18 cellular contexts compared by ENCODE assay signal in the genomic region with DNA sequence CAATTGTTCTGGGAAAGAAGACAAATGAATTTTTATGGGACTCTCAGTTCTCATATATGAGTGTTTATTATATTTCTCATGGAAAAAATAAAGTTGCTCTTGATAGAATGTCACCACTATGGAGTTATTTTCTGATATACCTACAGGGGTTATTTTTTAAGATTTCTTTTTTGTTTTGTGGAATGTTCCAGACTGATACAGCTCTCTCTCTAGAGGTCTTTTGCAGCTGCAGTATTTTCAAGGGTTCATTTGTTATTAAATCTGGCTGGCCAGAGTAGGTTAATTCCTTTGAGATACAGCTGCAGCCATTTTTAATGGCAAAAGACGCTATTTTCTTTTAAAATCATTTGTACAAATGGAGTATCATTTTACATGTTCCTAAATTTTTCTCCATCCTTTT.
DNase-seq lines count a peak whose midpoint lies in the region; ATAC-seq and TF ChIP-seq lines count a peak whose summit lies in the region.
"Had no signal": no experiment of that assay in that cellular context is flagged by ENCODE, and none has a peak within 500 bp of the region (broad histone marks: within the 10 kb centered on the region; RNA-seq: fewer than 3 reads in every experiment).

No MANE protein-coding gene starts in this region.

- H3K4me3 ChIP-seq in right atrium auricular region (no peak overlapping the region), heart left ventricle (no peak overlapping the region)
- H3K4me3 ChIP-seq: BLaER1 had no signal

- no peak for DNase-seq in Right ventricle myocardium inferior (ENCODE audit: missing footprints)
- no peak for DNase-seq in right atrium auricular region (ENCODE audit: low spot score)
- no peak for DNase-seq in heart left ventricle
- DNase-seq in cardiac septum (ENCODE audit: low spot score), result no peak
- no peak for DNase-seq in left ventricle myocardium superior
- DNase-seq in C1 segment of cervical spinal cord (lab: John Stamatoyannopoulos, UW), result no peak
- no peak for DNase-seq in A172 (ENCODE audit: low spot score)
- DNase-seq: ACHN; BE2C; Caco-2; Calu3; CD4-positive, alpha-beta T cell; CD8-positive, alpha-beta T cell; DMS79 treated with DMSO at 0.1 percent for 48 hours; GF-D8 had no signal

- H3K36me3 ChIP-seq in right atrium auricular region (no peaks in the 10 kb centered on the region), heart left ventricle (no peaks in the 10 kb centered on the region)
- H3K36me3 ChIP-seq: BE2C, BLaER1 had no signal

- intact Hi-C loops in Right ventricle myocardium inferior (cut with DNase I), result loop anchor here (10.0 kb wide), 1 partner anchor 50 kb away; no protein-coding TSS in a partner anchor
- intact Hi-C loops in heart left ventricle (cut with DNase I), result loop anchor here in 4 of 10 donors (1.0 to 10.0 kb wide), 4 partner anchors 46 to 62 kb away; no protein-coding TSS in a partner anchor
- intact Hi-C loops in cardiac septum (cut with DNase I), result no loop called here
- intact Hi-C loops in left ventricle myocardium superior (cut with micrococcal nuclease), result no loop called here

- TF ChIP-seq CTCF in right atrium auricular region (IDR thresholded peaks at IDR 0.05) (no peak), heart left ventricle (IDR thresholded peaks at IDR 0.05) (no peak)

- H3K27ac ChIP-seq in right atrium auricular region, result no peak overlapping the region
- peak overlapping the region in 7 of 12 donors; percentile 36 to 78 (median 64) for H3K27ac ChIP-seq in heart left ventricle
- H3K27ac ChIP-seq: 22Rv1, BLaER1, C4-2B had no signal

- H3K4me1 ChIP-seq in right atrium auricular region (peaks cover 0 to 15% of the 10 kb centered on the region in 2 donors), heart left ventricle (peaks cover 0 to 31% (median 0%) of the 10 kb centered on the region in 12 donors)
- H3K4me1 ChIP-seq: BE2C, BLaER1, Caco-2 had no signal

- H3K27me3 ChIP-seq in right atrium auricular region (no peaks in the 10 kb centered on the region), heart left ventricle (no peaks in the 10 kb centered on the region)
- H3K27me3 ChIP-seq: BE2C, BLaER1 had no signal

- WGBS in heart left ventricle, 4 donors, result 52 to 69% (median 64%) methylated on average over 1 of the region's 1 CpG

- TF ChIP-seq POLR2A in heart left ventricle (IDR thresholded peaks at IDR 0.05), result no peak

- ATAC-seq in Right ventricle myocardium inferior (peak; percentile 72), heart left ventricle (peak in 2 of 4 donors; percentile 56 to 76), left ventricle myocardium superior (peak; percentile 79)
- ATAC-seq: CD8-positive, alpha-beta T cell had no signal

- peaks cover 0 to 11% of the 10 kb centered on the region in 2 donors for H3K9me3 ChIP-seq in right atrium auricular region
- peaks cover 0 to 21% (median 4%) of the 10 kb centered on the region in 12 donors for H3K9me3 ChIP-seq in heart left ventricle
- H3K9me3 ChIP-seq: BE2C, Caco-2 had no signal

Comparison
In these comparisons a context has a peak if more than half of its experiments do, and no peak if none do; other contexts are left out.
1. H3K27ac ChIP-seq: peak in heart left ventricle (7 of 12); none in right atrium auricular region (0 of 2).